ENCODE assay signal across 30 cellular contexts in the genomic region with DNA sequence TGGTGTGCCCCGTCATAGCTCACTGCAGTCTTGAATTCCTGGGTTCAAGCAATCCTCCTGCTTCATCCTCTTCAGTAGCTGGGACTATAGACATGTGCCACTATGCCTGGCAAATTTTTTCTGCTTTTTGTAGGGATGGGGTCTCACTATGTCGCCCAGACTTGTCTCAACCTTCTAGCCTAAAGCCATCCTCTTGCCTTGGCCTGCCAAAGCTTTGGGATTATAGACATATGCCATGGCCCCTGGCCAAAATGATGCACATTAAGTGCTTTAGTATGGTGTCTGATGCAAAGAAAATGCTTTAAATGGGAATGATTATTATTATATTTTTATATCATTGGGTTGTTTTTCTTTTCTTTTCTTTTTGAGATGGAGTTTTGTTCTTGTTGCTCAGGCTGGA. TPM values are rescaled to one million over a fixed set of nuclear protein-coding genes. Genes with fewer than 3 reads are reported as not detected.
A peak's percentile ranks its signal among the peaks of the same experiment; 100 is the strongest.
DNase-seq lines count a peak whose midpoint lies in the region; TF ChIP-seq lines count a peak whose summit lies in the region.
"Had no signal": no experiment of that assay in that cellular context is flagged by ENCODE, and none has a peak within 500 bp of the region (broad histone marks: within the 10 kb centered on the region; RNA-seq: fewer than 3 reads in every experiment).

No MANE protein-coding gene starts in this region.

- H3K27ac ChIP-seq in H9 (ENCODE audit: insufficient read length, low read depth, low read length): peak overlapping the region; percentile 98
- peak overlapping the region; percentile 84 to 92 (median 88) for H3K27ac ChIP-seq in esophagus muscularis mucosa (replicated peaks in 1 of 4)
- peak overlapping the region in 3 of 4 donors; percentile 85 to 94 (median 89) for H3K27ac ChIP-seq in sigmoid colon
- H3K27ac ChIP-seq in colonic mucosa: no peak overlapping the region
- H3K27ac ChIP-seq: BLaER1 treated with 17β-estradiol and CSF1 and Interleukin-3, amounts not matched to agents 10 nM and 100 nM; KMS-11; neutrophil; right lobe of liver had no signal

- intact Hi-C loops in esophagus muscularis mucosa (cut with DNase I) (no loop called here), sigmoid colon (cut with DNase I) (no loop called here), colonic mucosa (cut with DNase I) (no loop called here)

- no peaks in the 10 kb centered on the region for H3K79me1 ChIP-seq in H9 (ENCODE audit: insufficient read depth, low read depth, low read length, poor library complexity, severe bottlenecking)

- DNase-seq in H9: no peak
- DNase-seq in NCI-H1694 treated with DMSO at 0.1 percent for 48 hours (lab: John Stamatoyannopoulos, UW): peak; percentile 22
- DNase-seq in esophagus muscularis mucosa (ENCODE audit: extremely low spot score): no peak
- no peak for DNase-seq in sigmoid colon
- DNase-seq in iPS-NIHi11 (ENCODE audit: low spot score): no peak
- DNase-seq in colonic mucosa: no peak
- DNase-seq in NCI-H2171 treated with DMSO at 0.1 percent for 48 hours (lab: John Stamatoyannopoulos, UW): no peak
- DNase-seq: activated CD4-positive, alpha-beta memory T cell treated with anti-CD3 and anti-CD28 coated beads for 36 hours; activated CD4-positive, CD25-positive, alpha-beta regulatory T cell treated with anti-CD3 and anti-CD28 coated beads, Interleukin-2, amount 50 U/mL, for 72 hours; amygdala; Caco-2; DND-41; gastrocnemius medialis; GM23248; NCI-H1417 treated with DMSO at 0.1 percent for 48 hours; NCI-H2081 treated with DMSO at 0.1 percent for 48 hours; NCI-H226; NCI-H526 treated with DMSO at 0.1 percent for 48 hours; NK-92 treated with Interleukin-12 subunit alpha and Interleukin-12 subunit beta, amount 100 ng/mL, for 24 hours; right lobe of liver; SHP77 treated with DMSO at 0.1 percent for 48 hours; stimulated activated CD4-positive, alpha-beta T cell treated with anti-CD3 and anti-CD28 coated beads, Interleukin-4, amount 100 ng/mL, for 1 hour; tibial artery had no signal

- H3K23me2 ChIP-seq in H9 (ENCODE audit: insufficient read length, low read depth, low read length, poor library complexity, severe bottlenecking): no peaks in the 10 kb centered on the region

- no peak overlapping the region for H3K56ac ChIP-seq in H9 (ENCODE audit: insufficient read length, low read depth, low read length)

- TF ChIP-seq EP300 in esophagus muscularis mucosa (IDR thresholded peaks at IDR 0.05) (no peak), sigmoid colon (IDR thresholded peaks at IDR 0.05) (no peak)

- peak overlapping the region; percentile 34 for H3K18ac ChIP-seq in H9 (ENCODE audit: insufficient read length, low read depth, low read length)

- no peak overlapping the region for H3K14ac ChIP-seq in H9 (ENCODE audit: insufficient read depth, low read length)

- H2BK12ac ChIP-seq in H9 (ENCODE audit: insufficient read length, low read depth, low read length): no peak overlapping the region

- H3K36me3 ChIP-seq in esophagus muscularis mucosa (no peaks in the 10 kb centered on the region), sigmoid colon (no peaks in the 10 kb centered on the region), colonic mucosa (no peaks in the 10 kb centered on the region)
- H3K36me3 ChIP-seq: BLaER1 treated with 17β-estradiol and CSF1 and Interleukin-3, amounts not matched to agents 10 nM and 100 nM; gastrocnemius medialis; neutrophil; right lobe of liver; tibial artery had no signal

- no peaks in the 10 kb centered on the region for H3K36me3 Mint-ChIP-seq in H9 (ENCODE audit: insufficient read depth in 1 of 3, low read depth in 3 of 3)
- H3K36me3 Mint-ChIP-seq: activated CD4-positive, alpha-beta memory T cell treated with anti-CD3 and anti-CD28 coated beads for 36 hours; activated naive CD4-positive, alpha-beta T cell treated with anti-CD3 and anti-CD28 coated beads, Interleukin-2, amount 50 U/mL, for 24 hours; memory B cell had no signal

- H3K4me2 ChIP-seq in H9 (ENCODE audit: insufficient read depth, insufficient read length, low read length): no peak overlapping the region
- H3K4me2 ChIP-seq: BLaER1 treated with 17β-estradiol and CSF1 and Interleukin-3, amounts not matched to agents 10 nM and 100 nM; KMS-11 had no signal

- H3K4me3 ChIP-seq in esophagus muscularis mucosa (no peak overlapping the region), sigmoid colon (no peak overlapping the region), colonic mucosa (no peak overlapping the region)
- H3K4me3 ChIP-seq: BLaER1 treated with 17β-estradiol and CSF1 and Interleukin-3, amounts not matched to agents 10 nM and 100 nM; gastrocnemius medialis; GM23248; right lobe of liver; tibial artery had no signal

- no peaks in the 10 kb centered on the region for H3K79me2 ChIP-seq in H9 (ENCODE audit: insufficient read depth, low read length)

- no peak overlapping the region for H2AK5ac ChIP-seq in H9 (ENCODE audit: insufficient read length, low read length)

- TF ChIP-seq POLR2A in esophagus muscularis mucosa (IDR thresholded peaks at IDR 0.05; ENCODE audit: low read depth) (no peak), sigmoid colon (IDR thresholded peaks at IDR 0.05) (no peak)

- TF ChIP-seq CTCF in H9 (conservative IDR thresholded peaks at IDR 0.05): no peak
- no peak for TF ChIP-seq CTCF in esophagus muscularis mucosa (IDR thresholded peaks at IDR 0.05)
- no peak for TF ChIP-seq CTCF in sigmoid colon (IDR thresholded peaks at IDR 0.05)
- no peak for TF ChIP-seq CTCF in colonic mucosa (IDR thresholded peaks at IDR 0.05)

- peaks cover 47 to 60% of the 10 kb centered on the region in 2 experiments for H3K4me1 Mint-ChIP-seq in H9

- no peak overlapping the region for H4K5ac ChIP-seq in H9 (ENCODE audit: insufficient read length, low read depth, low read length)

- no peak overlapping the region for H2BK15ac ChIP-seq in H9 (ENCODE audit: low read depth, low read length)

- H4K8ac ChIP-seq in H9 (replicated peaks; ENCODE audit: insufficient read length, low read depth, low read length): no peak overlapping the region

- no peak overlapping the region for H4K91ac ChIP-seq in H9 (ENCODE audit: insufficient read length, low read depth, low read length)

- H2BK5ac ChIP-seq in H9 (ENCODE audit: insufficient read length, low read length): peak overlapping the region; percentile 35

- H3K9ac ChIP-seq in H9 (ENCODE audit: extremely low read depth, insufficient read length, low read length): no peak overlapping the region
- H3K9ac ChIP-seq in colonic mucosa (ENCODE audit: low read depth in 2 of 2, low read length in 2 of 2): no peak overlapping the region
- H3K9ac ChIP-seq: BLaER1 treated with 17β-estradiol and CSF1 and Interleukin-3, amounts not matched to agents 10 nM and 100 nM; GM23248; KMS-11 had no signal

- H3K27ac Mint-ChIP-seq in H9: peak overlapping the region; percentile 99 to 100 (median 100); a peak in 6 of 7 replicates
- H3K27ac Mint-ChIP-seq: activated CD4-positive, alpha-beta memory T cell treated with anti-CD3 and anti-CD28 coated beads for 36 hours; activated naive CD4-positive, alpha-beta T cell treated with anti-CD3 and anti-CD28 coated beads, Interleukin-2, amount 50 U/mL, for 24 hours; activated T-helper 17 cell treated with anti-CD3 and anti-CD28 coated beads, Interleukin-2, amount 50 U/mL, for 72 hours; memory B cell had no signal

- peak overlapping the region; percentile 55 for H3T11ph ChIP-seq in H9 (ENCODE audit: low read length)

- no peaks in the 10 kb centered on the region for H3K27me3 Mint-ChIP-seq in H9 (ENCODE audit: low read depth)
- H3K27me3 Mint-ChIP-seq: activated CD4-positive, alpha-beta memory T cell treated with anti-CD3 and anti-CD28 coated beads for 36 hours; activated naive CD4-positive, alpha-beta T cell treated with anti-CD3 and anti-CD28 coated beads, Interleukin-2, amount 50 U/mL, for 24 hours; activated T-helper 17 cell treated with anti-CD3 and anti-CD28 coated beads, Interleukin-2, amount 50 U/mL, for 72 hours; memory B cell; progenitor cell of endocrine pancreas had no signal

- no peak overlapping the region for H3K23ac ChIP-seq in H9 (ENCODE audit: insufficient read length, low read depth, low read length)

- H3K4me3 Mint-ChIP-seq in H9: no peak overlapping the region
- H3K4me3 Mint-ChIP-seq: activated CD4-positive, alpha-beta memory T cell treated with anti-CD3 and anti-CD28 coated beads for 36 hours; activated naive CD4-positive, alpha-beta T cell treated with anti-CD3 and anti-CD28 coated beads, Interleukin-2, amount 50 U/mL, for 24 hours; activated T-helper 17 cell treated with anti-CD3 and anti-CD28 coated beads, Interleukin-2, amount 50 U/mL, for 72 hours; memory B cell had no signal

- H3K4ac ChIP-seq in H9 (ENCODE audit: low read depth, low read length): no peak overlapping the region

- H3K9me3 ChIP-seq in H9 (ENCODE audit: control insufficient read depth, low read depth, low read length) (no peaks in the 10 kb centered on the region), esophagus muscularis mucosa (no peaks in the 10 kb centered on the region), sigmoid colon (no peaks in the 10 kb centered on the region), colonic mucosa (no peaks in the 10 kb centered on the region)
- H3K9me3 ChIP-seq: Caco-2, gastrocnemius medialis, neutrophil, right lobe of liver, tibial artery had no signal

- no peak overlapping the region for H2BK120ac ChIP-seq in H9 (ENCODE audit: low read depth, low read length, poor library complexity, severe bottlenecking)

- H3K27me3 ChIP-seq in H9 (ENCODE audit: insufficient read depth, low read length) (no peaks in the 10 kb centered on the region), esophagus muscularis mucosa (no peaks in the 10 kb centered on the region), sigmoid colon (no peaks in the 10 kb centered on the region), colonic mucosa (no peaks in the 10 kb centered on the region)
- H3K27me3 ChIP-seq: BLaER1 treated with 17β-estradiol and CSF1 and Interleukin-3, amounts not matched to agents 10 nM and 100 nM; gastrocnemius medialis; neutrophil; right lobe of liver; tibial artery had no signal

- H3K9me3 Mint-ChIP-seq in H9: no peaks in the 10 kb centered on the region
- H3K9me3 Mint-ChIP-seq: activated CD4-positive, alpha-beta memory T cell treated with anti-CD3 and anti-CD28 coated beads for 36 hours; activated naive CD4-positive, alpha-beta T cell treated with anti-CD3 and anti-CD28 coated beads, Interleukin-2, amount 50 U/mL, for 24 hours; activated T-helper 17 cell treated with anti-CD3 and anti-CD28 coated beads, Interleukin-2, amount 50 U/mL, for 72 hours; memory B cell had no signal

- no peak overlapping the region for H2AFZ ChIP-seq in H9 (ENCODE audit: low read length)

- no CpG with 5 or more reads among the region's 2 CpGs for WGBS in H9 (ENCODE audit: extremely low coverage, insufficient read length, low lambda C conversion rate)
- WGBS in esophagus muscularis mucosa: 97% methylated on average over 2 of the region's 2 CpGs
- WGBS in sigmoid colon, 2 donors: 94 to 98% methylated on average over 2 of the region's 2 CpGs

- peaks cover 9% of the 10 kb centered on the region; the same call in 1 of the 2 replicates for H3K4me1 ChIP-seq in H9 (ENCODE audit: insufficient read depth, low read length)
- peaks cover 17 to 53% (median 45%) of the 10 kb centered on the region in 4 donors for H3K4me1 ChIP-seq in esophagus muscularis mucosa
- H3K4me1 ChIP-seq in sigmoid colon: peaks cover 0 to 48% (median 42%) of the 10 kb centered on the region in 4 donors
- no peaks in the 10 kb centered on the region for H3K4me1 ChIP-seq in colonic mucosa
- H3K4me1 ChIP-seq: right lobe of liver had no signal

- no peak overlapping the region for H2BK20ac ChIP-seq in H9 (ENCODE audit: low read depth, low read length, poor library complexity, severe bottlenecking)

- no peaks in the 10 kb centered on the region for H4K20me1 ChIP-seq in H9 (ENCODE audit: control insufficient read depth, insufficient read depth, insufficient read length)
- H4K20me1 ChIP-seq: BLaER1 treated with 17β-estradiol and CSF1 and Interleukin-3, amounts not matched to agents 10 nM and 100 nM had no signal

RNA-seq across cellular contexts. Expression of a gene that starts 33.2 kb away (rescaled TPM):
- total RNA-seq in H9 (2021) (291 and 296 TPM in 2 replicates), esophagus muscularis mucosa (100 to 1,000 TPM; 412 to 555 (median 448) TPM), sigmoid colon (100 to 1,000 TPM; 179 to 451 (median 305) TPM), colonic mucosa (100 to 1,000 TPM in 1 of 2 donors, 10 to 100 TPM in 1; 99.9 to 179 TPM)
- polyA plus RNA-seq in sigmoid colon: 10 to 100 TPM in 1 of 3 donors, 1 to 10 TPM in 2; 6.2 to 47.4 (median 6.6) TPM

RNA-seq across cellular contexts. Expression of a gene that starts 53.8 kb away (rescaled TPM):
- total RNA-seq in H9 (2021) (15.0 and 16.2 TPM in 2 replicates), esophagus muscularis mucosa (10 to 100 TPM in 1 of 4 donors, 1 to 10 TPM in 3; 4.2 to 38.3 (median 6.9) TPM), sigmoid colon (1 to 10 TPM; 2.5 to 9.4 (median 3.7) TPM), colonic mucosa (10 to 100 TPM in 1 of 2 donors, 1 to 10 TPM in 1; 4.0 to 11.4 TPM)
- polyA plus RNA-seq in sigmoid colon: 10 to 100 TPM in 1 of 3 donors, 1 to 10 TPM in 2; 3.6 to 15.7 (median 9.9) TPM
